Comparison of ENCODE assay signal across 10 cellular contexts in genomic region chr1:183989078-183989577, GRCh38. TPM values are rescaled to one million over a fixed set of nuclear protein-coding genes. Genes with fewer than 3 reads are reported as not detected.
DNase-seq lines count a peak whose midpoint lies in the region; ATAC-seq and TF ChIP-seq lines count a peak whose summit lies in the region.
"Had no signal": no experiment of that assay in that cellular context is flagged by ENCODE, and none has a peak within 500 bp of the region (broad histone marks: within the 10 kb centered on the region; RNA-seq: fewer than 3 reads in every experiment).

No MANE protein-coding gene starts in this region.

- H3K9ac ChIP-seq in adipocyte (ENCODE audit: low read length) = no peak overlapping the region

- peak; percentile 50 for DNase-seq in DMS53 treated with DMSO at 0.1 percent for 48 hours (lab: John Stamatoyannopoulos, UW; ENCODE audit: unreplicated experiment)
- peak; percentile 61 for DNase-seq in adipocyte (ENCODE audit: low read depth)
- DNase-seq in mesothelial cell of epicardium (ENCODE audit: low spot score in 2 of 2, unreplicated experiment in 2 of 2) = no peak
- DNase-seq in epidermal melanocyte (ENCODE audit: insufficient read length, low spot score) = no peak
- DNase-seq in activated gamma-delta T cell (lab: John Stamatoyannopoulos, UW) = no peak
- DNase-seq in NCI-H1092 treated with DMSO at 0.1 percent for 48 hours (lab: John Stamatoyannopoulos, UW) = no peak

- H3K36me3 Mint-ChIP-seq in mesothelial cell of epicardium = no peaks in the 10 kb centered on the region

- peaks cover 28% of the 10 kb centered on the region for H3K4me1 ChIP-seq in adipocyte (ENCODE audit: control insufficient read depth, insufficient read depth, low read length)

- no peaks in the 10 kb centered on the region for H3K36me3 ChIP-seq in adipocyte (ENCODE audit: control insufficient read depth, insufficient read depth, low read length, severe bottlenecking)
- H3K36me3 ChIP-seq: gastrocnemius medialis, upper lobe of left lung had no signal

- H3K9me3 ChIP-seq in adipocyte (ENCODE audit: control insufficient read depth, low read length) = no peaks in the 10 kb centered on the region
- H3K9me3 ChIP-seq: gastrocnemius medialis, upper lobe of left lung had no signal

- no peaks in the 10 kb centered on the region for H3K27me3 Mint-ChIP-seq in mesothelial cell of epicardium (ENCODE audit: low read depth)

- no peaks in the 10 kb centered on the region for H3K27me3 ChIP-seq in adipocyte (replicated peaks; ENCODE audit: control insufficient read depth, insufficient read depth, low read length)
- H3K27me3 ChIP-seq: gastrocnemius medialis, upper lobe of left lung had no signal

- H3K27ac Mint-ChIP-seq in mesothelial cell of epicardium = peak overlapping the region; percentile 62

- no peak overlapping the region for H3K4me3 Mint-ChIP-seq in mesothelial cell of epicardium

- H3K9me3 Mint-ChIP-seq in mesothelial cell of epicardium = no peaks in the 10 kb centered on the region

- TF ChIP-seq CTCF in mesothelial cell of epicardium (IDR thresholded peaks at IDR 0.05; ENCODE audit: unreplicated experiment) = no peak

- H3K4me1 Mint-ChIP-seq in mesothelial cell of epicardium = peaks cover 16% of the 10 kb centered on the region

- H3K4me3 ChIP-seq in adipocyte (ENCODE audit: low read length) = no peak overlapping the region
- H3K4me3 ChIP-seq: gastrocnemius medialis, upper lobe of left lung had no signal

- ATAC-seq in GM19438 (IDR thresholded peaks at IDR 0.05; ENCODE audit: low read depth, unreplicated experiment) (peak; percentile 69), HG03442 (IDR thresholded peaks at IDR 0.05; ENCODE audit: unreplicated experiment) (peak; percentile 84)
- ATAC-seq: gastrocnemius medialis had no signal

RNA-seq across cellular contexts. Expression of gene COLGALT2, which starts 48.4 kb away (rescaled TPM):
- total RNA-seq in mesothelial cell of epicardium = 3.7 to 3.8 TPM (median 3.8 TPM) in 3 replicates

Comparison
In these comparisons a context has a peak if more than half of its experiments do, and no peak if none do; other contexts are left out.
1. DNase-seq: peak in DMS53 treated with DMSO at 0.1 percent for 48 hours (single experiment) and adipocyte (single experiment); none in mesothelial cell of epicardium (0 of 2), epidermal melanocyte (single experiment), activated gamma-delta T cell (single experiment) and NCI-H1092 treated with DMSO at 0.1 percent for 48 hours (single experiment).